8 cellular contexts compared by ENCODE assay signal in the genomic region with DNA sequence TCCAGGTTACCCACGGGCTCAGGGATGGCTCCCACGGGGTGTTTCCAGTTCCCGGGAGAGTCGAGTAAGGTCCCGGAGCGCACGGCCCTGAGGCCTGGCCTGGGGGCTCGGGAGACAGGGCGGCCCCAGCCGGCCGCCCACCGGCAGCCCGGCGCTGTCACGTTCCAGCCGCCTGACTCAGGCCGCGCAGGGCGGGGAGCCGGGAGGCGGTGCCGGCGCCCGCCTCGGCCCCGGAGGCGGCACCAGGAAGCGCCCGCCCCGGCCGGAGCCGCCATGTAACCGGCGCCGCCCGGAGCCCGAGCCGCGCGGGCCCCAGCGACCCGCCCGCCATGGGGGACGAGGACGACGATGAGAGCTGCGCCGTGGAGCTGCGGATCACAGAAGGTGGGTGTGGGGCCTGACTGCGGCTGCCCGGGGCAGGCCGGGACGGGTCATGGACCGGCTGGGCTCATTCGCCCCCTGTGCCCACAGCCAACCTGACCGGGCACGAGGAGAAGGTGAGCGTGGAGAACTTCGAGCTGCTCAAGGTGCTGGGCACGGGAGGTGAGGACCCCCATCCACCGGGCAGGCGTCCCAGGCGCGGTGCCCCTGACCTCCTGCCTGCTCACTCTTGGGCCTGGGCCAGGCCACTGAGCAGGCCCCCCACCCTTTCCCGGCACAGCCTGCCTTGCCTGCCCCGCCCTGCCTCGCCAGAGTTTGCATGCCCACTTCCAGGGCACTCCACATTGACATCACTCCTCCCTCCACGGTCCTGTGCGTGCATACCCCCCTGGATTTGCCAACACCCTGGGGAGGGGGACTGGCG. TPM values are rescaled to one million over a fixed set of nuclear protein-coding genes. Genes with fewer than 3 reads are reported as not detected.
DNase-seq lines count a peak whose midpoint lies in the region; ATAC-seq and TF ChIP-seq lines count a peak whose summit lies in the region.

TSS of gene RPS6KA4 (plus strand) at position 256 of the 805 bp plus-strand sequence. CDS start at position 330, 74 bp downstream.

- peak within 1 kb of the TSS; percentile 81 for H3K4me3 ChIP-seq in HUES48 (ENCODE audit: low read depth, low read length)
- H3K4me3 ChIP-seq in cardiac fibroblast (replicated peaks in 1 of 2; ENCODE audit: low read depth in 2 of 2, low read length in 2 of 2) = peak within 1 kb of the TSS; percentile 97 to 98
- peak within 1 kb of the TSS; percentile 85 for H3K4me3 ChIP-seq in iPS-18c (ENCODE audit: insufficient read depth, low read depth, low read length)
- H3K4me3 ChIP-seq in retinal pigment epithelial cell (ENCODE audit: low read length) = peak within 1 kb of the TSS; percentile 73

- intact Hi-C loops in T-helper 2 cell treated with Interferon-gamma antibody and Interleukin-4, amounts not matched to agents 100 ng/mL and 5 ng/mL, for 36 hours (cut with micrococcal nuclease) = loop anchor here (1.0 kb wide), 2 partner anchors 17 to 42 kb away; partner anchors contain the start of gene TRMT112

- TF ChIP-seq CTCF in cardiac fibroblast (IDR thresholded peaks at IDR 0.05; ENCODE audit: low read depth, low read length) (no peak), retinal pigment epithelial cell (conservative IDR thresholded peaks at IDR 0.05; ENCODE audit: low read depth, low read length) (no peak)

- H3K27ac ChIP-seq in HUES48 (ENCODE audit: low read depth, low read length) = peak within 1 kb of the TSS; percentile 57

- no peaks in the 10 kb centered on the region for H3K27me3 ChIP-seq in HUES48 (ENCODE audit: control insufficient read depth, insufficient read depth, low read length)

- H3K9ac ChIP-seq in HUES48 (ENCODE audit: low read depth, low read length) = peak within 1 kb of the TSS; percentile 69

- peaks cover 32% of the 10 kb centered on the region for H3K36me3 ChIP-seq in HUES48 (ENCODE audit: control insufficient read depth, insufficient read depth, low read length)

- in situ Hi-C loops in ACHN (cut with HindIII; ENCODE audit: low pct_ligation_motif_present, low pct_unique_long_range_greater_than_20kb, low sequenced_read_pairs) = no loop called here

- peak; percentile 73 for TF ChIP-seq POLR2A in GM18505 (IDR thresholded peaks at IDR 0.05; ENCODE audit: borderline replicate concordance, extremely low read depth, insufficient read depth, insufficient read length)

- peak; percentile 68 for DNase-seq in ACHN
- DNase-seq in cardiac fibroblast (ENCODE audit: low read depth in 2 of 2) = peak; percentile 50 to 71
- DNase-seq in retinal pigment epithelial cell (ENCODE audit: low read depth) = no peak

- H3K9me3 ChIP-seq in HUES48 (ENCODE audit: control insufficient read depth, insufficient read depth, low read length) (no peaks in the 10 kb centered on the region), iPS-18c (ENCODE audit: control insufficient read depth, insufficient read depth, low read length) (no peaks in the 10 kb centered on the region)

- no peak for ATAC-seq in GM18505 (IDR thresholded peaks at IDR 0.05; ENCODE audit: unreplicated experiment)
- ATAC-seq in HG02763 (IDR thresholded peaks at IDR 0.05; ENCODE audit: unreplicated experiment) = no peak

- H3K4me1 ChIP-seq in HUES48 (ENCODE audit: control insufficient read depth, insufficient read depth, low read length) = peaks cover 21% of the 10 kb centered on the region

RNA-seq across cellular contexts. Expression of gene RPS6KA4, which starts in this region (rescaled TPM):
- 39.3 and 42.0 TPM in 2 replicates for total RNA-seq in T-helper 2 cell treated with Interferon-gamma antibody and Interleukin-4, amounts not matched to agents 100 ng/mL and 5 ng/mL, for 36 hours
